In the genomic region with DNA sequence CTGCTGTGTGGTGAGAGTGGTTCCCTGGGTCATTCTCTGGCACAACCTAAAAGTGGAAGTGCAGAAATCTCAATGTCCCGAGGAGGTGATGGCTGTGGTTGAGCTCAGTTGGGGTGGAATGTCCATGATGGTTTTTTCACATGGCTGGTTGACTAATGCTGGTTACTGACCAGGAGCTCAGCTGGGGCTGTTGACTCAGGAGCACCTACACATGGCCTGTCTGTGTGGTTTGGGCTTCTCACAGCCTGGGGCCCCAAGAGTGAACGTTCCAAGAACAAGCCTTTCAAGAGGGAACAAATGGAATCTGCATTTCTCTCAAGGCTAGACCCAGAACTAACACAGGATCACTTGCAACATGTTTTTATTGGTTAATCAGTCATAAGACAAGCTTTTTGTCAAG, we compare ENCODE assay signal across 1 cellular context.
A peak's percentile ranks its signal among the peaks of the same experiment; 100 is the strongest.
TF ChIP-seq lines count a peak whose summit lies in the region.

No MANE protein-coding gene starts in this region.

TF ChIP-seq in HepG2, 621 proteins besides CTCF, POLR2A, EP300 and RAD21:
- TF ChIP-seq RBM22 (optimal IDR thresholded peaks at IDR 0.05; ENCODE audit: low read length) (no peak), ZNF644 (CRISPR knock-in tag; IDR thresholded peaks at IDR 0.05; ENCODE audit: low read depth) (peak; percentile 67; the same call in 1 of the 2 replicates), PHF8 (CRISPR knock-in tag; IDR thresholded peaks at IDR 0.05) (peak; percentile 2; the same call in 1 of the 2 replicates), ZNF350 (CRISPR knock-in tag; IDR thresholded peaks at IDR 0.05; ENCODE audit: borderline replicate concordance, low read depth) (peak; percentile 39; the same call in 1 of the 2 replicates), SAP130 (CRISPR knock-in tag; IDR thresholded peaks at IDR 0.05; ENCODE audit: low read depth) (0 out of 2 replicates have a peak, but pooled peaks have one; percentile 16), FOXA1 (IDR thresholded peaks at IDR 0.05) (no peak), FOXA1 (CRISPR knock-in tag; IDR thresholded peaks at IDR 0.05) (peak; percentile 55), ZNF768 (CRISPR knock-in tag; IDR thresholded peaks at IDR 0.05) (0 out of 2 replicates have a peak, but pooled peaks have one; percentile 41), BHLHE40 (IDR thresholded peaks at IDR 0.05; ENCODE audit: low read length) (no peak), MIER2 (CRISPR knock-in tag; IDR thresholded peaks at IDR 0.05) (no peak)
- TF ChIP-seq, protein P1, sequence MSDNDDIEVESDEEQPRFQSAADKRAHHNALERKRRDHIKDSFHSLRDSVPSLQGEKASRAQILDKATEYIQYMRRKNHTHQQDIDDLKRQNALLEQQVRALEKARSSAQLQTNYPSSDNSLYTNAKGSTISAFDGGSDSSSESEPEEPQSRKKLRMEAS (IDR thresholded peaks at IDR 0.05), result 0 out of 2 replicates have a peak, but pooled peaks have one; percentile 29
- TF ChIP-seq, protein P2, sequence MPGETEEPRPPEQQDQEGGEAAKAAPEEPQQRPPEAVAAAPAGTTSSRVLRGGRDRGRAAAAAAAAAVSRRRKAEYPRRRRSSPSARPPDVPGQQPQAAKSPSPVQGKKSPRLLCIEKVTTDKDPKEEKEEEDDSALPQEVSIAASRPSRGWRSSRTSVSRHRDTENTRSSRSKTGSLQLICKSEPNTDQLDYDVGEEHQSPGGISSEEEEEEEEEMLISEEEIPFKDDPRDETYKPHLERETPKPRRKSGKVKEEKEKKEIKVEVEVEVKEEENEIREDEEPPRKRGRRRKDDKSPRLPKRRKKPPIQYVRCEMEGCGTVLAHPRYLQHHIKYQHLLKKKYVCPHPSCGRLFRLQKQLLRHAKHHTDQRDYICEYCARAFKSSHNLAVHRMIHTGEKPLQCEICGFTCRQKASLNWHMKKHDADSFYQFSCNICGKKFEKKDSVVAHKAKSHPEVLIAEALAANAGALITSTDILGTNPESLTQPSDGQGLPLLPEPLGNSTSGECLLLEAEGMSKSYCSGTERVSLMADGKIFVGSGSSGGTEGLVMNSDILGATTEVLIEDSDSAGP (CRISPR knock-in tag; IDR thresholded peaks at IDR 0.05; ENCODE audit: borderline replicate concordance), result peak; percentile 47; the same call in 1 of the 2 replicates
- TF ChIP-seq, protein P3, sequence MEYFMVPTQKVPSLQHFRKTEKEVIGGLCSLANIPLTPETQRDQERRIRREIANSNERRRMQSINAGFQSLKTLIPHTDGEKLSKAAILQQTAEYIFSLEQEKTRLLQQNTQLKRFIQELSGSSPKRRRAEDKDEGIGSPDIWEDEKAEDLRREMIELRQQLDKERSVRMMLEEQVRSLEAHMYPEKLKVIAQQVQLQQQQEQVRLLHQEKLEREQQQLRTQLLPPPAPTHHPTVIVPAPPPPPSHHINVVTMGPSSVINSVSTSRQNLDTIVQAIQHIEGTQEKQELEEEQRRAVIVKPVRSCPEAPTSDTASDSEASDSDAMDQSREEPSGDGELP (IDR thresholded peaks at IDR 0.05; ENCODE audit: borderline replicate concordance, low read depth), result peak; percentile 77; the same call in 1 of the 2 replicates
